8 cellular contexts compared by ENCODE assay signal in genomic region chr4:147683172-147683571, GRCh38. TPM values are rescaled to one million over a fixed set of nuclear protein-coding genes. Genes with fewer than 3 reads are reported as not detected.
DNase-seq lines count a peak whose midpoint lies in the region; ATAC-seq and TF ChIP-seq lines count a peak whose summit lies in the region.

No MANE protein-coding gene starts in this region.

- H3K4me2 ChIP-seq in BLaER1 treated with 17β-estradiol and CSF1 and Interleukin-3, amounts not matched to agents 10 nM and 100 nM: peak overlapping the region; percentile 67 to 94 (median 83)

- DNase-seq in HFF-Myc (ENCODE audit: extremely low read depth, low read depth): no peak
- DNase-seq in T-cell: peak in 6 of 34 experiments; percentile 0 to 30 (median 10)
- DNase-seq in upper lobe of right lung: no peak
- no peak for DNase-seq in posterior vena cava (ENCODE audit: low spot score)

- H3K4me3 ChIP-seq in BLaER1 treated with 17β-estradiol and CSF1 and Interleukin-3, amounts not matched to agents 10 nM and 100 nM: peak overlapping the region; percentile 58 to 91 (median 80)
- H3K4me3 ChIP-seq in HFF-Myc (replicated peaks; ENCODE audit: low read depth, low read length) (peak overlapping the region; percentile 83), endocrine pancreas (ENCODE audit: control insufficient read depth, insufficient read depth, low read length) (peak overlapping the region; percentile 83), mesodermal cell (ENCODE audit: extremely low read depth, insufficient read depth, low read length, poor library complexity, severe bottlenecking) (peak overlapping the region; percentile 81), upper lobe of right lung (peak overlapping the region; percentile 86)

- H3K36me3 ChIP-seq in BLaER1 treated with 17β-estradiol and CSF1 and Interleukin-3, amounts not matched to agents 10 nM and 100 nM: peaks cover 12 to 24% (median 19%) of the 10 kb centered on the region in 11 experiments
- no peaks in the 10 kb centered on the region for H3K36me3 ChIP-seq in endocrine pancreas (ENCODE audit: control insufficient read depth, insufficient read depth, low read length)
- peaks cover 11% of the 10 kb centered on the region for H3K36me3 ChIP-seq in mesodermal cell (ENCODE audit: control insufficient read depth, insufficient read depth, low read length)
- H3K36me3 ChIP-seq in upper lobe of right lung: peaks cover 8% of the 10 kb centered on the region

- no peaks in the 10 kb centered on the region for H3K27me3 ChIP-seq in BLaER1 treated with 17β-estradiol and CSF1 and Interleukin-3, amounts not matched to agents 10 nM and 100 nM
- H3K27me3 ChIP-seq in endocrine pancreas (ENCODE audit: control insufficient read depth, insufficient read depth, low read length): no peaks in the 10 kb centered on the region
- H3K27me3 ChIP-seq in upper lobe of right lung: no peaks in the 10 kb centered on the region

- no peak for TF ChIP-seq CTCF in HFF-Myc (IDR thresholded peaks at IDR 0.05; ENCODE audit: low read depth, low read length, missing control alignments)
- TF ChIP-seq CTCF in upper lobe of right lung (IDR thresholded peaks at IDR 0.05): no peak

- POLR2A ChIA-PET in T-cell (lab: Charles Lee): interaction anchor here (0.7 to 3.7 kb wide), 5 partner anchors 38 to 184 kb away, joined by 3 to 47 read pairs (median 5); partner anchors contain the start of genes ARHGAP10 (in 1 of the 2) and TMEM184C (in 1 of the 2)

- no peaks in the 10 kb centered on the region for H3K9me3 Mint-ChIP-seq in T-cell

- WGBS in mesodermal cell (ENCODE audit: insufficient coverage in 2 of 2), 2 experiments: 19 to 30% methylated on average over 5 to 10 of the region's 10 CpGs

- ATAC-seq in T-cell (replicated peaks in 1 of 4): no peak
- peak; percentile 60 for ATAC-seq in upper lobe of right lung
- ATAC-seq in GM19351 (IDR thresholded peaks at IDR 0.05; ENCODE audit: unreplicated experiment): no peak

- peaks cover 32 to 38% (median 38%) of the 10 kb centered on the region in 3 donors for H3K4me1 Mint-ChIP-seq in T-cell

- peaks cover 8 to 10% of the 10 kb centered on the region in 2 donors for H3K27me3 Mint-ChIP-seq in T-cell

- H3K4me3 Mint-ChIP-seq in T-cell: peak overlapping the region; percentile 90 to 93 (median 93)

- peak overlapping the region; percentile 69 to 93 (median 85); a peak in 21 of 22 replicates for H3K27ac ChIP-seq in BLaER1 treated with 17β-estradiol and CSF1 and Interleukin-3, amounts not matched to agents 10 nM and 100 nM
- no peak overlapping the region for H3K27ac ChIP-seq in mesodermal cell (ENCODE audit: low read depth, low read length, severe bottlenecking)
- peak overlapping the region; percentile 90 for H3K27ac ChIP-seq in upper lobe of right lung

- intact Hi-C loops in upper lobe of right lung (cut with DNase I): no loop called here
- intact Hi-C loops in posterior vena cava (cut with DNase I): no loop called here

- H3K9me3 ChIP-seq in BLaER1 treated with 17β-estradiol and CSF1 and Interleukin-3, amounts not matched to agents 10 nM and 100 nM (replicated peaks in 1 of 11): no peaks in the 10 kb centered on the region
- H3K9me3 ChIP-seq in endocrine pancreas (ENCODE audit: control insufficient read depth, low read length) (no peaks in the 10 kb centered on the region), mesodermal cell (ENCODE audit: control insufficient read depth, low read length) (no peaks in the 10 kb centered on the region), upper lobe of right lung (no peaks in the 10 kb centered on the region)

- CTCF ChIA-PET in T-cell (lab: Charles Lee): interaction anchor here (0.6 to 2.8 kb wide), 8 partner anchors 27 to 1419 kb away, joined by 3 to 28 read pairs (median 4); partner anchors contain the start of genes TMEM184C (in 2 of the 2) and ARHGAP10 (in 1 of the 2)

- peak overlapping the region; percentile 95 for H3K27ac Mint-ChIP-seq in T-cell

- H4K20me1 ChIP-seq in BLaER1 treated with 17β-estradiol and CSF1 and Interleukin-3, amounts not matched to agents 10 nM and 100 nM: peaks cover 0 to 26% (median 3%) of the 10 kb centered on the region in 11 experiments; a peak in 7 of 22 replicates

- peak overlapping the region; percentile 83 to 94 (median 88) for H3K9ac ChIP-seq in BLaER1 treated with 17β-estradiol and CSF1 and Interleukin-3, amounts not matched to agents 10 nM and 100 nM
- peak overlapping the region; percentile 70 for H3K9ac ChIP-seq in endocrine pancreas (ENCODE audit: control insufficient read depth, insufficient read depth, low read length)

- peaks cover 13 to 20% (median 18%) of the 10 kb centered on the region in 10 experiments for H3K4me1 ChIP-seq in BLaER1 treated with 17β-estradiol and CSF1 and Interleukin-3, amounts not matched to agents 10 nM and 100 nM
- H3K4me1 ChIP-seq in endocrine pancreas (ENCODE audit: control insufficient read depth, insufficient read depth, low read length) (no peaks in the 10 kb centered on the region), mesodermal cell (ENCODE audit: control insufficient read depth, insufficient read depth, low read length, poor library complexity, severe bottlenecking) (no peaks in the 10 kb centered on the region), upper lobe of right lung (peaks cover 14% of the 10 kb centered on the region)

- H3K36me3 Mint-ChIP-seq in T-cell: peaks cover 18% of the 10 kb centered on the region

RNA-seq across cellular contexts. Expression of gene PRMT9, which starts 0.8 kb away (rescaled TPM):
- 10 to 100 TPM in 3 of 5 donors, 1 to 10 TPM in 2; 9.8 to 17.3 (median 12.3) TPM for total RNA-seq in T-cell
- polyA plus RNA-seq in mesodermal cell (2013, experiment 1 of 2): 7.8 TPM
- polyA plus RNA-seq in mesodermal cell (2013, experiment 2 of 2): 6.7 TPM
- 11.5 TPM for total RNA-seq in upper lobe of right lung
- 10 to 100 TPM in 1 of 2 donors, 1 to 10 TPM in 1; 9.2 to 10.7 TPM for total RNA-seq in posterior vena cava

RNA-seq across cellular contexts. Expression of gene ARHGAP10, which starts 48.7 kb away (rescaled TPM):
- total RNA-seq in T-cell (1 to 10 TPM; 6.2 to 7.7 (median 6.8) TPM), upper lobe of right lung (26.9 TPM), posterior vena cava (10 to 100 TPM; 79.0 to 80.5 TPM)
- 13.1 TPM for polyA plus RNA-seq in mesodermal cell (2013, experiment 1 of 2)
- polyA plus RNA-seq in mesodermal cell (2013, experiment 2 of 2): 16.7 TPM
